In genomic region chr9:68949271-68950000, GRCh38 we compare ENCODE assay signal across 9 cellular contexts.
DNase-seq lines count a peak whose midpoint lies in the region; ATAC-seq and TF ChIP-seq lines count a peak whose summit lies in the region.
"Had no signal": no experiment of that assay in that cellular context is flagged by ENCODE, and none has a peak within 500 bp of the region (broad histone marks: within the 10 kb centered on the region; RNA-seq: fewer than 3 reads in every experiment).

No MANE protein-coding gene starts in this region.

- ATAC-seq in GM18909 (IDR thresholded peaks at IDR 0.05; ENCODE audit: poor library complexity, unreplicated experiment) (peak; percentile 35), SK-N-SH treated with all-trans-retinoic acid at 6 μM for 48 hours (peak; percentile 59), left ventricle myocardium superior (peak; percentile 50), GM21526 (IDR thresholded peaks at IDR 0.05; ENCODE audit: low FRiP score, unreplicated experiment) (no peak)
- ATAC-seq: K562 had no signal

- CTCF ChIA-PET in RWPE1 (lab: Yijun Ruan, JAX) = interaction anchor here (0.6 kb wide), 1 partner anchor 320 kb away, joined by 6 read pairs; no protein-coding TSS in a partner anchor

- TF ChIP-seq CTCF in 22Rv1 (IDR thresholded peaks at IDR 0.05) = 0 out of 2 replicates have a peak, but pooled peaks have one; percentile 19
- TF ChIP-seq CTCF in RWPE1 (conservative IDR thresholded peaks at IDR 0.05; ENCODE audit: low read depth) = no peak
- TF ChIP-seq CTCF in foreskin fibroblast (IDR thresholded peaks at IDR 0.05; ENCODE audit: low read depth, low read length) = no peak

- POLR2A ChIA-PET in RWPE1 (lab: Yijun Ruan, JAX; ENCODE audit: low non-redundant PET) = no interaction called here

- intact Hi-C loops in left ventricle myocardium superior (cut with micrococcal nuclease) = loop anchor here (10.0 kb wide), 1 partner anchor 95 kb away; no protein-coding TSS in a partner anchor

- DNase-seq in left ventricle myocardium superior (peak; percentile 48), OCI-M2 (lab: John Stamatoyannopoulos, UW; ENCODE audit: unreplicated experiment) (no peak), RWPE1 (ENCODE audit: low spot score) (no peak), foreskin fibroblast (no peak)

- H3K27ac ChIP-seq in 22Rv1 (no peak overlapping the region), RWPE1 (no peak overlapping the region)

- H3K4me3 ChIP-seq in foreskin fibroblast (ENCODE audit: low read depth in 1 of 2, low read length in 2 of 2) = no peak overlapping the region
- H3K4me3 ChIP-seq: K562 had no signal

TF ChIP-seq in SK-N-SH treated with all-trans-retinoic acid at 6 μM for 48 hours, 23 proteins besides CTCF, POLR2A, EP300 and RAD21:
- TF ChIP-seq ZC3H10 (CRISPR knock-in tag; IDR thresholded peaks at IDR 0.05) = no peak
- TF ChIP-seq ZNF565 (CRISPR knock-in tag; conservative IDR thresholded peaks at IDR 0.05; ENCODE audit: low read depth) = no peak
- TF ChIP-seq TSHZ2 (CRISPR knock-in tag; IDR thresholded peaks at IDR 0.05) = no peak
- no peak for TF ChIP-seq ARNTL (CRISPR knock-in tag; IDR thresholded peaks at IDR 0.05; ENCODE audit: borderline replicate concordance, low read depth)
- no peak for TF ChIP-seq SNAI2 (CRISPR knock-in tag; IDR thresholded peaks at IDR 0.05)
- no peak for TF ChIP-seq PPARA (CRISPR knock-in tag; IDR thresholded peaks at IDR 0.05; ENCODE audit: borderline replicate concordance)
- no peak for TF ChIP-seq ZFP3 (CRISPR knock-in tag; IDR thresholded peaks at IDR 0.05)
- no peak for TF ChIP-seq ZNF8 (CRISPR knock-in tag; IDR thresholded peaks at IDR 0.05)
- TF ChIP-seq POU6F1 (CRISPR knock-in tag; IDR thresholded peaks at IDR 0.05; ENCODE audit: borderline replicate concordance, low read depth) = no peak
